In genomic region chr9:97710356-97711222, GRCh38 we compare ENCODE assay signal across 8 cellular contexts. TPM values are rescaled to one million over a fixed set of nuclear protein-coding genes. Genes with fewer than 3 reads are reported as not detected.
DNase-seq lines count a peak whose midpoint lies in the region; ATAC-seq and TF ChIP-seq lines count a peak whose summit lies in the region.

No MANE protein-coding gene starts in this region.

- no peak overlapping the region for H2AFZ ChIP-seq in parathyroid adenoma

- H3K4me3 ChIP-seq in MG63 (no peak overlapping the region), parathyroid adenoma (ENCODE audit: low read depth, low read length) (no peak overlapping the region)

- peak; percentile 89 for TF ChIP-seq CTCF in CD4-positive, alpha-beta T cell (IDR thresholded peaks at IDR 0.05)
- TF ChIP-seq CTCF in glutamatergic neuron (IDR thresholded peaks at IDR 0.05; ENCODE audit: partially characterized antibody, unreplicated experiment) (peak; percentile 86), parathyroid adenoma (IDR thresholded peaks at IDR 0.05) (peak; percentile 67)

- H3K27ac ChIP-seq in CD4-positive, alpha-beta T cell (ENCODE audit: low read depth, low read length), result no peak overlapping the region
- H3K27ac ChIP-seq in parathyroid adenoma, result no peak overlapping the region

- no peaks in the 10 kb centered on the region for H3K36me3 Mint-ChIP-seq in CD4-positive, alpha-beta T cell (ENCODE audit: low read depth)
- H3K36me3 Mint-ChIP-seq in activated naive CD4-positive, alpha-beta T cell treated with anti-CD3 and anti-CD28 coated beads, Interleukin-2, amount 50 U/mL, for 72 hours, result no peaks in the 10 kb centered on the region
- no peaks in the 10 kb centered on the region for H3K36me3 Mint-ChIP-seq in glutamatergic neuron (ENCODE audit: unreplicated experiment)

- peak in 6 of 10 experiments; percentile 14 to 34 (median 23) for DNase-seq in CD4-positive, alpha-beta T cell
- DNase-seq in MG63, result peak; percentile 7
- peak; percentile 85 for DNase-seq in RKO (ENCODE audit: low spot score)
- peak in 1 of 2 donors; percentile 56 for DNase-seq in activated naive CD4-positive, alpha-beta T cell treated with anti-CD3 and anti-CD28 coated beads, Interleukin-2, amount 50 U/mL, for 72 hours (ENCODE audit: low spot score in 2 of 2)
- peak; percentile 28 for DNase-seq in glutamatergic neuron

- POLR2A ChIA-PET in CD4-positive, alpha-beta T cell (lab: Charles Lee), result interaction anchor here (0.6 kb wide), 1 partner anchor 213 kb away, joined by 3 read pairs; no protein-coding TSS in a partner anchor

- H3K4me1 ChIP-seq in parathyroid adenoma, result no peaks in the 10 kb centered on the region

- H3K4me2 ChIP-seq in parathyroid adenoma (ENCODE audit: low read length), result no peak overlapping the region

- H3K9me3 ChIP-seq in CD4-positive, alpha-beta T cell (ENCODE audit: control insufficient read depth, low read length), result no peaks in the 10 kb centered on the region
- H3K9me3 ChIP-seq in MG63, result peaks cover 2% of the 10 kb centered on the region
- no peaks in the 10 kb centered on the region for H3K9me3 ChIP-seq in parathyroid adenoma (ENCODE audit: control insufficient read depth, low read length)

- no peaks in the 10 kb centered on the region for H3K36me3 ChIP-seq in MG63
- H3K36me3 ChIP-seq in parathyroid adenoma (ENCODE audit: control insufficient read depth, insufficient read depth, low read length), result no peaks in the 10 kb centered on the region

- H3K9me3 Mint-ChIP-seq in CD4-positive, alpha-beta T cell, result no peaks in the 10 kb centered on the region
- no peaks in the 10 kb centered on the region for H3K9me3 Mint-ChIP-seq in activated naive CD4-positive, alpha-beta T cell treated with anti-CD3 and anti-CD28 coated beads, Interleukin-2, amount 50 U/mL, for 72 hours
- peaks cover 3% of the 10 kb centered on the region for H3K9me3 Mint-ChIP-seq in glutamatergic neuron (ENCODE audit: unreplicated experiment)

- peaks cover 5% of the 10 kb centered on the region for H3K27me3 ChIP-seq in CD4-positive, alpha-beta T cell (ENCODE audit: control insufficient read depth, insufficient read depth, low read length)
- no peaks in the 10 kb centered on the region for H3K27me3 ChIP-seq in MG63
- H3K27me3 ChIP-seq in parathyroid adenoma (ENCODE audit: control insufficient read depth, insufficient read depth, low read length), result no peaks in the 10 kb centered on the region

- peak; percentile 82 for ATAC-seq in CD4-positive, alpha-beta T cell (ENCODE audit: poor library complexity)
- ATAC-seq in GM19397 (IDR thresholded peaks at IDR 0.05; ENCODE audit: unreplicated experiment), result peak; percentile 81
- ATAC-seq in activated naive CD4-positive, alpha-beta T cell treated with anti-CD3 and anti-CD28 coated beads, Interleukin-2, amount 50 U/mL, for 72 hours, result peak; percentile 82 to 90
- no peak for ATAC-seq in HG03565 (IDR thresholded peaks at IDR 0.05; ENCODE audit: unreplicated experiment)

- H3K4me1 Mint-ChIP-seq in CD4-positive, alpha-beta T cell (ENCODE audit: low read depth), result peaks cover 39% of the 10 kb centered on the region
- H3K4me1 Mint-ChIP-seq in glutamatergic neuron (ENCODE audit: low read depth, unreplicated experiment), result no peaks in the 10 kb centered on the region

- H3K9ac ChIP-seq in parathyroid adenoma, result no peak overlapping the region

- no peak overlapping the region for H3K4me3 Mint-ChIP-seq in CD4-positive, alpha-beta T cell
- no peak overlapping the region for H3K4me3 Mint-ChIP-seq in glutamatergic neuron (ENCODE audit: unreplicated experiment)

- CTCF ChIA-PET in CD4-positive, alpha-beta T cell (lab: Charles Lee), result no interaction called here

- no peak overlapping the region for H3K27ac Mint-ChIP-seq in CD4-positive, alpha-beta T cell
- no peak overlapping the region for H3K27ac Mint-ChIP-seq in activated naive CD4-positive, alpha-beta T cell treated with anti-CD3 and anti-CD28 coated beads, Interleukin-2, amount 50 U/mL, for 72 hours
- H3K27ac Mint-ChIP-seq in glutamatergic neuron (ENCODE audit: unreplicated experiment), result no peak overlapping the region

- H3K79me2 ChIP-seq in parathyroid adenoma, result no peaks in the 10 kb centered on the region

- H3K27me3 Mint-ChIP-seq in CD4-positive, alpha-beta T cell, result peaks cover 15% of the 10 kb centered on the region
- peaks cover 4% of the 10 kb centered on the region for H3K27me3 Mint-ChIP-seq in glutamatergic neuron (ENCODE audit: unreplicated experiment)

- intact Hi-C loops in CD4-positive, alpha-beta T cell (cut with DNase I, micrococcal nuclease), result loop anchor here (1.0 to 5.0 kb wide), 8 partner anchors 92 to 1067 kb away; no protein-coding TSS in a partner anchor

RNA-seq across cellular contexts. Expression of gene XPA, which starts 13.4 kb away (rescaled TPM):
- 10 to 100 TPM; 20.2 to 23.3 TPM for total RNA-seq in CD4-positive, alpha-beta T cell
- 4.9 and 15.5 TPM in 2 replicates for total RNA-seq in MG63 (2014; rRNA removed; shearing (Covaris generic); ENCODE audit: low replicate concordance)
- total RNA-seq in activated naive CD4-positive, alpha-beta T cell treated with anti-CD3 and anti-CD28 coated beads, Interleukin-2, amount 50 U/mL, for 72 hours, result 1 to 10 TPM; 7.7 to 8.4 TPM
- total RNA-seq in glutamatergic neuron (ENCODE audit: unreplicated experiment), result 12.3 TPM
